2 cellular contexts compared by ENCODE assay signal in genomic region chr7:64521409-64521984, GRCh38.
TF ChIP-seq lines count a peak whose summit lies in the region.

No MANE protein-coding gene starts in this region.

TF ChIP-seq in HepG2, 621 proteins besides CTCF, POLR2A, EP300 and RAD21:
- TF ChIP-seq ATF7 (IDR thresholded peaks at IDR 0.05) (no peak), ATF7 (CRISPR knock-in tag; IDR thresholded peaks at IDR 0.05) (no peak), PLSCR1 (CRISPR knock-in tag; IDR thresholded peaks at IDR 0.05; ENCODE audit: borderline replicate concordance) (no peak), HES4 (CRISPR knock-in tag; IDR thresholded peaks at IDR 0.05; ENCODE audit: borderline replicate concordance) (no peak), ZNF225 (CRISPR knock-in tag; IDR thresholded peaks at IDR 0.05) (no peak), NR2F1 (CRISPR knock-in tag; IDR thresholded peaks at IDR 0.05) (no peak), ZSCAN25 (CRISPR knock-in tag; IDR thresholded peaks at IDR 0.05) (no peak), ZNF414 (CRISPR knock-in tag; IDR thresholded peaks at IDR 0.05) (no peak), SOX5 (CRISPR knock-in tag; IDR thresholded peaks at IDR 0.05; ENCODE audit: borderline replicate concordance) (no peak), AGO2 (optimal IDR thresholded peaks at IDR 0.05; ENCODE audit: low read depth, low read length) (no peak), ZNF780A (CRISPR knock-in tag; IDR thresholded peaks at IDR 0.05) (no peak), ZNF557 (CRISPR knock-in tag; IDR thresholded peaks at IDR 0.05) (no peak), MXD4 (CRISPR knock-in tag; IDR thresholded peaks at IDR 0.05) (no peak), ZNF766 (CRISPR knock-in tag; IDR thresholded peaks at IDR 0.05; ENCODE audit: borderline replicate concordance) (no peak), ZNF12 (CRISPR knock-in tag; IDR thresholded peaks at IDR 0.05) (no peak), ZNF558 (CRISPR knock-in tag; IDR thresholded peaks at IDR 0.05; ENCODE audit: borderline replicate concordance) (no peak), ZBTB26 (CRISPR knock-in tag; IDR thresholded peaks at IDR 0.05; ENCODE audit: borderline replicate concordance) (no peak), PPARG (CRISPR knock-in tag; conservative IDR thresholded peaks at IDR 0.05) (no peak), THAP11 (CRISPR knock-in tag; IDR thresholded peaks at IDR 0.05) (no peak), ZBED4 (CRISPR knock-in tag; IDR thresholded peaks at IDR 0.05; ENCODE audit: borderline replicate concordance) (no peak), RBM39 (IDR thresholded peaks at IDR 0.05; ENCODE audit: low read depth, low read length, poor library complexity, severe bottlenecking) (no peak)

TF ChIP-seq in GM12878, 131 proteins besides CTCF, POLR2A, EP300 and RAD21:
- no peak for TF ChIP-seq RELB (IDR thresholded peaks at IDR 0.05; ENCODE audit: low read depth)
- no peak for TF ChIP-seq PRDM15 (CRISPR knock-in tag; IDR thresholded peaks at IDR 0.05)
- peak; percentile 30 for TF ChIP-seq ZNF274 (IDR thresholded peaks at IDR 0.05; ENCODE audit: insufficient read depth, insufficient read length)
- no peak for TF ChIP-seq PAX5 (IDR thresholded peaks at IDR 0.05; ENCODE audit: borderline replicate concordance, low read depth, low read length)
- no peak for TF ChIP-seq CHD4 (IDR thresholded peaks at IDR 0.05)
- TF ChIP-seq HDAC6 (IDR thresholded peaks at IDR 0.05; ENCODE audit: unreplicated experiment), result no peak
- TF ChIP-seq IRF3 (IDR thresholded peaks at IDR 0.05), result no peak
- TF ChIP-seq KLF5 (IDR thresholded peaks at IDR 0.05; ENCODE audit: partially characterized antibody), result no peak
